ENCODE assay signal across 8 cellular contexts in genomic region chr2:87457129-87457499, GRCh38.
A peak's percentile ranks its signal among the peaks of the same experiment; 100 is the strongest.
DNase-seq lines count a peak whose midpoint lies in the region; ATAC-seq, FAIRE-seq and TF ChIP-seq lines count a peak whose summit lies in the region.
"Not testable (repeated sequence)": the region's sequence is repeated elsewhere in the genome, so short reads cannot be mapped to it uniquely, and the experiment has no call there.

No MANE protein-coding gene starts in this region.

- not testable (repeated sequence) for H3K4me3 ChIP-seq in A549; PC-3 (ENCODE audit: low read length); mesenchymal stem cell (ENCODE audit: insufficient read depth in 1 of 2, low read depth in 1 of 2, low read length in 2 of 2)
- H3K4me3 ChIP-seq in GM23248 = peak overlapping the region; percentile 99
- H3K4me3 ChIP-seq in brain microvascular endothelial cell (ENCODE audit: low read depth, low read length) = peak overlapping the region; percentile 39
- peak overlapping the region; percentile 33 for H3K4me3 ChIP-seq in fibroblast of villous mesenchyme (ENCODE audit: low read depth, low read length)

- peaks cover 29% of the 10 kb centered on the region for H3K4me1 Mint-ChIP-seq in activated CD8-positive, alpha-beta memory T cell treated with anti-CD3 and anti-CD28 coated beads, Interleukin-2, amount 10 ng/mL, durations not matched to agents 7 days and 5 days
- not testable (repeated sequence) for H3K4me1 Mint-ChIP-seq in stimulated activated memory B cell treated with anti-CD40 and anti-IgM and Interleukin-4, amounts not matched to agents 10 μg/mL and 1 μg/mL and 100 μg/mL, for 72 hours

- not testable (repeated sequence) for H3K79me1 ChIP-seq in mesenchymal stem cell (replicated peaks; ENCODE audit: low read length, poor library complexity, severe bottlenecking)

- not testable (repeated sequence) for H4K91ac ChIP-seq in mesenchymal stem cell (ENCODE audit: low read length)

- H3K9ac ChIP-seq in GM23248 = peak overlapping the region; percentile 96
- not testable (repeated sequence) for H3K9ac ChIP-seq in PC-3 (ENCODE audit: low read length); mesenchymal stem cell (ENCODE audit: low read length)

- not testable (repeated sequence) for H2BK120ac ChIP-seq in mesenchymal stem cell (ENCODE audit: low read depth, low read length)

- not testable (repeated sequence) for TF ChIP-seq CTCF in A549 (IDR thresholded peaks at IDR 0.05); PC-3 (conservative IDR thresholded peaks at IDR 0.05; ENCODE audit: low read depth, low read length); brain microvascular endothelial cell (IDR thresholded peaks at IDR 0.05; ENCODE audit: low read depth, low read length, missing control alignments); fibroblast of villous mesenchyme (IDR thresholded peaks at IDR 0.05; ENCODE audit: insufficient read depth, low read depth, low read length)

- WGBS in A549 (ENCODE audit: missing lambda C conversion rate) = no CpG with 5 or more reads among the region's 8 CpGs
- 0% methylated on average over 1 of the region's 8 CpGs; no CpG with 5 or more reads in 1 of the 2 experiments for WGBS in GM23248 (ENCODE audit: low coverage in 1 of 2, low lambda C conversion rate in 2 of 2, missing lambda C conversion rate in 2 of 2), 2 experiments
- WGBS in mesenchymal stem cell = no CpG with 5 or more reads among the region's 8 CpGs

- H2AFZ ChIP-seq in GM23248; PC-3 (ENCODE audit: low read length); mesenchymal stem cell (ENCODE audit: low read depth, low read length): not testable (repeated sequence)

- H3K27me3 ChIP-seq in GM23248 (replicated peaks; ENCODE audit: insufficient read depth); PC-3 (ENCODE audit: low read length); brain microvascular endothelial cell (replicated peaks); mesenchymal stem cell (ENCODE audit: control insufficient read depth in 1 of 2, insufficient read depth in 1 of 2, low read length in 2 of 2): not testable (repeated sequence)

- H3K4me3 Mint-ChIP-seq in activated CD8-positive, alpha-beta memory T cell treated with anti-CD3 and anti-CD28 coated beads, Interleukin-2, amount 10 ng/mL, durations not matched to agents 7 days and 5 days; stimulated activated memory B cell treated with anti-CD40 and anti-IgM and Interleukin-4, amounts not matched to agents 10 μg/mL and 1 μg/mL and 100 μg/mL, for 72 hours: not testable (repeated sequence)

- not testable (repeated sequence) for H3K9me3 Mint-ChIP-seq in activated CD8-positive, alpha-beta memory T cell treated with anti-CD3 and anti-CD28 coated beads, Interleukin-2, amount 10 ng/mL, durations not matched to agents 7 days and 5 days (ENCODE audit: low read depth); stimulated activated memory B cell treated with anti-CD40 and anti-IgM and Interleukin-4, amounts not matched to agents 10 μg/mL and 1 μg/mL and 100 μg/mL, for 72 hours

- H2BK12ac ChIP-seq in mesenchymal stem cell (ENCODE audit: low read length in 2 of 2) = not testable (repeated sequence)

- H3K18ac ChIP-seq in mesenchymal stem cell (ENCODE audit: low read depth in 1 of 2, low read length in 2 of 2) = not testable (repeated sequence)

- H2AK5ac ChIP-seq in mesenchymal stem cell (ENCODE audit: low read length, severe bottlenecking) = not testable (repeated sequence)

- peaks cover 30% of the 10 kb centered on the region for H3K4me1 ChIP-seq in A549
- peaks cover 28% of the 10 kb centered on the region for H3K4me1 ChIP-seq in GM23248 (ENCODE audit: insufficient read depth)
- peaks cover 20% of the 10 kb centered on the region for H3K4me1 ChIP-seq in PC-3 (ENCODE audit: insufficient read depth, low read length)
- not testable (repeated sequence) for H3K4me1 ChIP-seq in mesenchymal stem cell (ENCODE audit: control insufficient read depth, insufficient read depth, low read depth, low read length)

- in situ Hi-C loops in GM23248 (cut with MboI); brain microvascular endothelial cell (cut with HindIII; ENCODE audit: low pct_ligation_motif_present, low sequenced_read_pairs): not testable (repeated sequence)

- not testable (repeated sequence) for H3K23ac ChIP-seq in mesenchymal stem cell (ENCODE audit: low read length in 2 of 2)

- not testable (repeated sequence) for H3K27me3 Mint-ChIP-seq in activated CD8-positive, alpha-beta memory T cell treated with anti-CD3 and anti-CD28 coated beads, Interleukin-2, amount 10 ng/mL, durations not matched to agents 7 days and 5 days; stimulated activated memory B cell treated with anti-CD40 and anti-IgM and Interleukin-4, amounts not matched to agents 10 μg/mL and 1 μg/mL and 100 μg/mL, for 72 hours

- TF ChIP-seq POLR2A in A549 (IDR thresholded peaks at IDR 0.05; ENCODE audit: low read length) = not testable (repeated sequence)

- not testable (repeated sequence) for H4K8ac ChIP-seq in mesenchymal stem cell (ENCODE audit: low read length)

- not testable (repeated sequence) for H3K14ac ChIP-seq in mesenchymal stem cell (ENCODE audit: low read length in 2 of 2)

- not testable (repeated sequence) for H3K4ac ChIP-seq in mesenchymal stem cell (ENCODE audit: low read depth in 1 of 2, low read length in 2 of 2)

- H3K4me2 ChIP-seq in A549 (peak overlapping the region; percentile 75), mesenchymal stem cell (ENCODE audit: low read length, poor library complexity, severe bottlenecking) (peak overlapping the region; percentile 42)
- not testable (repeated sequence) for H3K4me2 ChIP-seq in GM23248 (ENCODE audit: unreplicated experiment); PC-3 (ENCODE audit: low read length)

- not testable (repeated sequence) for FAIRE-seq in A549 (lab: Jason Lieb, UNC)

- peaks cover 17% of the 10 kb centered on the region for H3K36me3 Mint-ChIP-seq in activated CD8-positive, alpha-beta memory T cell treated with anti-CD3 and anti-CD28 coated beads, Interleukin-2, amount 10 ng/mL, durations not matched to agents 7 days and 5 days
- H3K36me3 Mint-ChIP-seq in stimulated activated memory B cell treated with anti-CD40 and anti-IgM and Interleukin-4, amounts not matched to agents 10 μg/mL and 1 μg/mL and 100 μg/mL, for 72 hours = not testable (repeated sequence)

- H3K27ac ChIP-seq in A549 = peak overlapping the region; percentile 54 to 73; a peak in 2 of 6 replicates
- peak overlapping the region; percentile 51; the same call in 1 of the 2 replicates for H3K27ac ChIP-seq in GM23248
- not testable (repeated sequence) for H3K27ac ChIP-seq in PC-3 (ENCODE audit: low read length); brain microvascular endothelial cell; mesenchymal stem cell (ENCODE audit: low read length, poor library complexity, severe bottlenecking)

- BruUV-seq in PC-3 (replicated peaks; lab: Mats Ljungman, UMichigan) = not testable (repeated sequence)

- not testable (repeated sequence) for TF ChIP-seq RAD21 in A549 (conservative IDR thresholded peaks at IDR 0.05 in 1 of 2, IDR thresholded peaks at IDR 0.05 in 1 of 2)

- not testable (repeated sequence) for H4K20me1 ChIP-seq in GM23248 (ENCODE audit: insufficient read depth); PC-3 (ENCODE audit: low read length)

- not testable (repeated sequence) for ATAC-seq in A549
- peak; percentile 8 for ATAC-seq in PC-3
- peak; percentile 6 for ATAC-seq in activated CD8-positive, alpha-beta memory T cell treated with anti-CD3 and anti-CD28 coated beads, Interleukin-2, amount 10 ng/mL, durations not matched to agents 7 days and 5 days
- peak; percentile 39 for ATAC-seq in stimulated activated memory B cell treated with anti-CD40 and anti-IgM and Interleukin-4, amounts not matched to agents 10 μg/mL and 1 μg/mL and 100 μg/mL, for 72 hours

- not testable (repeated sequence) for H3K27ac Mint-ChIP-seq in activated CD8-positive, alpha-beta memory T cell treated with anti-CD3 and anti-CD28 coated beads, Interleukin-2, amount 10 ng/mL, durations not matched to agents 7 days and 5 days; stimulated activated memory B cell treated with anti-CD40 and anti-IgM and Interleukin-4, amounts not matched to agents 10 μg/mL and 1 μg/mL and 100 μg/mL, for 72 hours

- H2BK15ac ChIP-seq in mesenchymal stem cell (ENCODE audit: low read depth, poor library complexity, severe bottlenecking) = not testable (repeated sequence)

- TF ChIP-seq EP300 in A549 (IDR thresholded peaks at IDR 0.05) = not testable (repeated sequence)

- peaks cover 23% of the 10 kb centered on the region; the same call in 1 of the 2 replicates for H3F3A ChIP-seq in GM23248 (ENCODE audit: insufficient read depth)
- H3F3A ChIP-seq in PC-3 (ENCODE audit: low read length, unreplicated experiment) = not testable (repeated sequence)

- intact Hi-C loops in PC-3 (cut with micrococcal nuclease) = not testable (repeated sequence)

- H3K79me2 ChIP-seq in GM23248 (ENCODE audit: insufficient read depth) (peaks cover 37% of the 10 kb centered on the region), PC-3 (ENCODE audit: low read length) (peaks cover 46% of the 10 kb centered on the region)

- not testable (repeated sequence) for H3K9me3 ChIP-seq in A549; GM23248 (ENCODE audit: low read depth); PC-3 (ENCODE audit: low read length); mesenchymal stem cell (ENCODE audit: control insufficient read depth, low read length)

- CTCF ChIA-PET in A549 (lab: Yijun Ruan, JAX); PC-3 (lab: Charles Lee); activated CD8-positive, alpha-beta memory T cell treated with anti-CD3 and anti-CD28 coated beads, Interleukin-2, amount 10 ng/mL, durations not matched to agents 7 days and 5 days (lab: Charles Lee): not testable (repeated sequence)

- POLR2A ChIA-PET in A549 (lab: Yijun Ruan, JAX); PC-3 (lab: Charles Lee; ENCODE audit: unreplicated experiment): not testable (repeated sequence)

- DNase-seq in A549 (ENCODE audit: low read depth in 1 of 2, low spot score in 1 of 2); GM23248; PC-3; activated CD8-positive, alpha-beta memory T cell treated with anti-CD3 and anti-CD28 coated beads, Interleukin-2, amount 10 ng/mL, durations not matched to agents 7 days and 5 days; brain microvascular endothelial cell; fibroblast of villous mesenchyme (ENCODE audit: low read depth); mesenchymal stem cell: not testable (repeated sequence)

- H3K9me2 ChIP-seq in GM23248 (ENCODE audit: insufficient read depth); PC-3 (replicated peaks; ENCODE audit: low read length): not testable (repeated sequence)

- not testable (repeated sequence) for H3K36me3 ChIP-seq in GM23248 (ENCODE audit: low read depth); PC-3 (ENCODE audit: low read depth, low read length); brain microvascular endothelial cell (replicated peaks); mesenchymal stem cell (ENCODE audit: control insufficient read depth in 1 of 2, insufficient read depth in 2 of 2, low read depth in 1 of 2, low read length in 2 of 2)

- H2BK5ac ChIP-seq in mesenchymal stem cell (ENCODE audit: low read depth, low read length, poor library complexity, severe bottlenecking) = not testable (repeated sequence)
